Comparison of ENCODE assay signal across 10 cellular contexts in the genomic region with DNA sequence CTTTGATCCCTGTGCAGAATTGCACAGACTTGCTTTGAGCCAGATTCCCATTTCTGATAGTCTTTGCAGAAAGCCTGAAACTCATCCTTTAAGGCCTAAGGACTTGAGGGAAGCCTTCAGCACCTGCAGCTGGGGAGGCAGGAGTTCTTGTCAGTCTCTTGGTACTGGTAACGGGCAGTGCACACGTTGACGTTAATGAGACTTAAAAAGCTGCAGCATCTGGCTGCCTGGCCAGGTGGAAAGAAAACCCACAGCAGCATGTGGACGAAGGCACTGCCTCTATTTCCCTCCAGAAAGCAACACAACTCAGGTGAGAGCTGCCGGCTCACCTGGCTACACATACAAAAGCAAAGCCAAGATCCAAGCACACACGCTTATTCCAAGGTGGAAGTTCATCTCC.
A peak's percentile ranks its signal among the peaks of the same experiment; 100 is the strongest.
DNase-seq lines count a peak whose midpoint lies in the region; ATAC-seq and TF ChIP-seq lines count a peak whose summit lies in the region.
"Had no signal": no experiment of that assay in that cellular context is flagged by ENCODE, and none has a peak within 500 bp of the region (broad histone marks: within the 10 kb centered on the region; RNA-seq: fewer than 3 reads in every experiment).

No MANE protein-coding gene starts in this region.

- H4K20me1 ChIP-seq in IMR-90 (ENCODE audit: insufficient read depth, low read length) = peaks cover 9% of the 10 kb centered on the region; the same call in 1 of the 2 replicates

- peaks cover 3% of the 10 kb centered on the region for H3K9me3 ChIP-seq in AG04450 (ENCODE audit: control insufficient read depth, insufficient read depth, low read length)
- H3K9me3 ChIP-seq in IMR-90 (ENCODE audit: control insufficient read depth, insufficient read depth, low read length) = no peaks in the 10 kb centered on the region
- H3K9me3 ChIP-seq: body of pancreas had no signal

- intact Hi-C loops in IMR-90 (cut with micrococcal nuclease) = no loop called here

- no peak overlapping the region for H2BK15ac ChIP-seq in IMR-90 (ENCODE audit: low read depth, low read length)

- peak overlapping the region; percentile 5; the same call in 1 of the 2 replicates for H3K4me2 ChIP-seq in IMR-90 (ENCODE audit: low read depth, low read length)

- H3K56ac ChIP-seq in IMR-90 (ENCODE audit: extremely low read depth, insufficient read depth, low read length) = no peak overlapping the region

- H3K14ac ChIP-seq in IMR-90 (replicated peaks; ENCODE audit: low read depth, low read length) = no peak overlapping the region

- H3K27me3 ChIP-seq in AG04450 (ENCODE audit: control insufficient read depth, insufficient read depth, low read length) = peaks cover 26% of the 10 kb centered on the region
- H3K27me3 ChIP-seq in IMR-90 (ENCODE audit: control insufficient read depth, insufficient read depth, low read length) = peaks cover 30% of the 10 kb centered on the region
- H3K27me3 ChIP-seq: body of pancreas had no signal

- CTCF ChIA-PET in AG04450 (lab: Charles Lee) = no interaction called here
- CTCF ChIA-PET in IMR-90 (lab: Yijun Ruan, JAX) = no interaction called here

- H3K27ac ChIP-seq in AG04450 (ENCODE audit: low read depth, low read length) = peak overlapping the region; percentile 22
- H3K27ac ChIP-seq in IMR-90 (ENCODE audit: insufficient read depth, low read length) = no peak overlapping the region
- peak overlapping the region; percentile 38 for H3K27ac ChIP-seq in epithelial cell of prostate
- H3K27ac ChIP-seq: body of pancreas had no signal

- in situ Hi-C loops in IMR-90 (cut with MboI; ENCODE audit: low sequenced_read_pairs) = loop anchor here (25.0 kb wide), 1 partner anchor 893 kb away; no protein-coding TSS in a partner anchor

- H4K8ac ChIP-seq in IMR-90 (ENCODE audit: low read depth in 2 of 2, low read length in 2 of 2) = no peak overlapping the region

- POLR2A ChIA-PET in AG04450 (lab: Yijun Ruan, JAX) = no interaction called here
- POLR2A ChIA-PET in IMR-90 (lab: Charles Lee; ENCODE audit: unreplicated experiment) = no interaction called here

- peak; percentile 17 for ATAC-seq in GM21360 (IDR thresholded peaks at IDR 0.05; ENCODE audit: unreplicated experiment)
- ATAC-seq in IMR-90 (ENCODE audit: low read depth) = no peak
- ATAC-seq in HG03469 (IDR thresholded peaks at IDR 0.05; ENCODE audit: unreplicated experiment) = no peak

- no peak overlapping the region for H3K4me3 ChIP-seq in AG04450 (ENCODE audit: low read depth, low read length)
- H3K4me3 ChIP-seq in IMR-90 (ENCODE audit: insufficient read depth, low read depth, low read length) = no peak overlapping the region
- H3K4me3 ChIP-seq: body of pancreas had no signal

- 91% methylated on average over 4 of the region's 6 CpGs; no CpG with 5 or more reads in 1 of the 2 experiments for WGBS in IMR-90 (ENCODE audit: extremely low coverage in 2 of 2, insufficient read length in 1 of 2), 2 experiments

- no peak overlapping the region for H3K18ac ChIP-seq in IMR-90 (ENCODE audit: low read depth, low read length)

- no peak overlapping the region for H2BK120ac ChIP-seq in IMR-90 (ENCODE audit: low read depth, low read length)

- peaks cover 0 to 3% of the 10 kb centered on the region in 2 experiments; a peak in 1 of 4 replicates for H3K79me1 ChIP-seq in IMR-90 (ENCODE audit: low read depth in 1 of 2, low read length in 2 of 2)

- H3K9me1 ChIP-seq in IMR-90 (ENCODE audit: insufficient read depth, low read length) = peaks cover 2% of the 10 kb centered on the region; the same call in 1 of the 2 replicates

- DNase-seq in AG04450 (ENCODE audit: low read depth, low spot score) (no peak), IMR-90 (no peak), epithelial cell of prostate (ENCODE audit: low read depth, low spot score) (no peak), AG20443 (ENCODE audit: low spot score) (no peak), GM20000 (ENCODE audit: low spot score) (no peak), COLO829 (ENCODE audit: low spot score) (no peak)
- DNase-seq: hippocampal formation had no signal

- peaks cover 15% of the 10 kb centered on the region for H3K4me1 ChIP-seq in IMR-90 (ENCODE audit: control insufficient read depth, insufficient read depth, low read length)

- no peak overlapping the region for H4K91ac ChIP-seq in IMR-90 (ENCODE audit: insufficient read depth, low read depth, low read length)

- no peak overlapping the region for H4K5ac ChIP-seq in IMR-90 (ENCODE audit: low read depth, low read length)

- TF ChIP-seq CTCF in AG04450 (IDR thresholded peaks at IDR 0.05; ENCODE audit: low read depth, low read length) (no peak), IMR-90 (conservative IDR thresholded peaks at IDR 0.05; ENCODE audit: low read depth, low read length) (no peak), GM20000 (IDR thresholded peaks at IDR 0.05; ENCODE audit: extremely low read depth, missing control alignments) (no peak)

- no peak overlapping the region for H2BK20ac ChIP-seq in IMR-90 (ENCODE audit: low read depth, low read length)

- no peak overlapping the region for H3K4ac ChIP-seq in IMR-90 (ENCODE audit: low read depth, low read length)

- no peak overlapping the region for H2AFZ ChIP-seq in IMR-90 (replicated peaks; ENCODE audit: low read length, poor library complexity)

- no peaks in the 10 kb centered on the region for H3K36me3 ChIP-seq in IMR-90 (ENCODE audit: control insufficient read depth, insufficient read depth, low read length)

- H3K23ac ChIP-seq in IMR-90 (ENCODE audit: low read depth, low read length) = no peak overlapping the region

- no peak overlapping the region for H3K9ac ChIP-seq in IMR-90 (ENCODE audit: low read depth, low read length)

- H2AK9ac ChIP-seq in IMR-90 (replicated peaks; ENCODE audit: low read depth, low read length, poor library complexity) = no peak overlapping the region

- BruUV-seq in IMR-90 (replicated peaks; lab: Mats Ljungman, UMichigan) = no TSS peak

- dilution Hi-C loops in IMR-90 (cut with HindIII; ENCODE audit: low sequenced_read_pairs, unreplicated experiment) = no loop called here

- no peak overlapping the region for H2BK5ac ChIP-seq in IMR-90 (ENCODE audit: low read depth, low read length, poor library complexity, severe bottlenecking)

- no peak for TF ChIP-seq RAD21 in IMR-90 (IDR thresholded peaks at IDR 0.05; ENCODE audit: low read length)

- TF ChIP-seq POLR2A in IMR-90 (IDR thresholded peaks at IDR 0.05; ENCODE audit: low read depth, low read length) = no peak

- peak overlapping the region; percentile 19; the same call in 1 of the 2 replicates for H2AK5ac ChIP-seq in IMR-90 (ENCODE audit: low read depth, low read length)

TF ChIP-seq in IMR-90, 13 proteins besides CTCF, POLR2A, EP300 and RAD21:
- no peak for TF ChIP-seq CEBPB (IDR thresholded peaks at IDR 0.05; ENCODE audit: low read depth, low read length)
- no peak for TF ChIP-seq MAFK (IDR thresholded peaks at IDR 0.05; ENCODE audit: low read depth, low read length)
- no peak for TF ChIP-seq MAZ (IDR thresholded peaks at IDR 0.05; ENCODE audit: borderline replicate concordance, low read depth, low read length)
- TF ChIP-seq, protein P1, sequence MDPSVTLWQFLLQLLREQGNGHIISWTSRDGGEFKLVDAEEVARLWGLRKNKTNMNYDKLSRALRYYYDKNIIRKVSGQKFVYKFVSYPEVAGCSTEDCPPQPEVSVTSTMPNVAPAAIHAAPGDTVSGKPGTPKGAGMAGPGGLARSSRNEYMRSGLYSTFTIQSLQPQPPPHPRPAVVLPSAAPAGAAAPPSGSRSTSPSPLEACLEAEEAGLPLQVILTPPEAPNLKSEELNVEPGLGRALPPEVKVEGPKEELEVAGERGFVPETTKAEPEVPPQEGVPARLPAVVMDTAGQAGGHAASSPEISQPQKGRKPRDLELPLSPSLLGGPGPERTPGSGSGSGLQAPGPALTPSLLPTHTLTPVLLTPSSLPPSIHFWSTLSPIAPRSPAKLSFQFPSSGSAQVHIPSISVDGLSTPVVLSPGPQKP (IDR thresholded peaks at IDR 0.05; ENCODE audit: borderline replicate concordance, low read depth, low read length) = no peak
- TF ChIP-seq RCOR1 (IDR thresholded peaks at IDR 0.05; ENCODE audit: insufficient replicate concordance, low read length) = no peak
- TF ChIP-seq BHLHE40 (IDR thresholded peaks at IDR 0.05; ENCODE audit: low read depth, low read length) = no peak
- TF ChIP-seq, protein P2, sequence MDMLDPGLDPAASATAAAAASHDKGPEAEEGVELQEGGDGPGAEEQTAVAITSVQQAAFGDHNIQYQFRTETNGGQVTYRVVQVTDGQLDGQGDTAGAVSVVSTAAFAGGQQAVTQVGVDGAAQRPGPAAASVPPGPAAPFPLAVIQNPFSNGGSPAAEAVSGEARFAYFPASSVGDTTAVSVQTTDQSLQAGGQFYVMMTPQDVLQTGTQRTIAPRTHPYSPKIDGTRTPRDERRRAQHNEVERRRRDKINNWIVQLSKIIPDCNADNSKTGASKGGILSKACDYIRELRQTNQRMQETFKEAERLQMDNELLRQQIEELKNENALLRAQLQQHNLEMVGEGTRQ (IDR thresholded peaks at IDR 0.05; ENCODE audit: low read depth, low read length) = no peak
- TF ChIP-seq SMC3 (IDR thresholded peaks at IDR 0.05; ENCODE audit: low read depth, low read length) = no peak
- TF ChIP-seq NFE2L2 (IDR thresholded peaks at IDR 0.05; ENCODE audit: low read depth, low read length) = no peak
